9 cellular contexts compared by ENCODE assay signal in the genomic region with DNA sequence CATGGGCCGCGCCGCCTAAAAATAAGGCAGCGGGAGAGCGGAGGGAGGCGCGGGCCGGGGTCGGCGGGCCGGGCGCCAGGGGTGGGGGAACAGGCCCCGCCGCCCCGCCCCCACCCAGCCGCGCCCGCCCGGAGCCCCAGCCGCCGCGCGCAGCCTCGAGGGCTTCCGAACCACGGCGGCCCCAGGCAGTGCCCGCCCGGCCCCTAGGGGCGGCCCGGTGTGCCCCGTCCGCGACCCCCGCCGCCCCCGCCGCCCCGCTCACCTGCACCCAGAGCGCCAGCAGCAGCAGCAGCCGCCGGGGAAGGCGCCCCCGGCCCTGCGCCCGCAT. TPM values are rescaled to one million over a fixed set of nuclear protein-coding genes. Genes with fewer than 3 reads are reported as not detected.
DNase-seq lines count a peak whose midpoint lies in the region; ATAC-seq, FAIRE-seq and TF ChIP-seq lines count a peak whose summit lies in the region.
"Had no signal": no experiment of that assay in that cellular context is flagged by ENCODE, and none has a peak within 500 bp of the region (broad histone marks: within the 10 kb centered on the region; RNA-seq: fewer than 3 reads in every experiment).

No MANE protein-coding gene starts in this region.

- H3K9me3 ChIP-seq in ascending aorta: no peaks in the 10 kb centered on the region
- H3K9me3 ChIP-seq in HepG2 (ENCODE audit: low read length): no peaks in the 10 kb centered on the region
- no peaks in the 10 kb centered on the region for H3K9me3 ChIP-seq in thymus (ENCODE audit: control insufficient read depth)

- ATAC-seq in HepG2: no peak
- ATAC-seq in HG03342 (IDR thresholded peaks at IDR 0.05; ENCODE audit: unreplicated experiment): no peak
- no peak for ATAC-seq in activated CD8-positive, alpha-beta memory T cell treated with anti-CD3 and anti-CD28 coated beads, Interleukin-2, amount 10 ng/mL, durations not matched to agents 7 days and 5 days
- ATAC-seq in HG03025 (IDR thresholded peaks at IDR 0.05; ENCODE audit: low FRiP score, unreplicated experiment): no peak

- H3K4me1 ChIP-seq in ascending aorta (peaks cover 7 to 26% of the 10 kb centered on the region in 2 donors), HepG2 (ENCODE audit: insufficient read depth, low read length) (no peaks in the 10 kb centered on the region), thymus (ENCODE audit: control insufficient read depth, insufficient read depth, low read length) (no peaks in the 10 kb centered on the region)

- H3K79me2 ChIP-seq in HepG2 (ENCODE audit: insufficient read depth, low read length): no peaks in the 10 kb centered on the region

- H3K4me2 ChIP-seq in HepG2 (ENCODE audit: low read depth, low read length): peak overlapping the region; percentile 53; the same call in 1 of the 2 replicates

- H3K4me1 Mint-ChIP-seq in activated naive CD4-positive, alpha-beta T cell treated with anti-CD3 and anti-CD28 coated beads for 36 hours (ENCODE audit: low read depth): peaks cover 15% of the 10 kb centered on the region
- H3K4me1 Mint-ChIP-seq in activated CD8-positive, alpha-beta memory T cell treated with anti-CD3 and anti-CD28 coated beads, Interleukin-2, amount 10 ng/mL, durations not matched to agents 7 days and 5 days: peaks cover 5% of the 10 kb centered on the region

- no peak for TF ChIP-seq POLR2A in HepG2 (IDR thresholded peaks at IDR 0.05; ENCODE audit: insufficient read depth in 1 of 2, low read depth in 2 of 2, low read length in 2 of 2)

- no peak overlapping the region for H3K9ac ChIP-seq in HepG2 (ENCODE audit: insufficient read depth, low read depth, low read length)

- POLR2A ChIA-PET in HepG2 (lab: Yijun Ruan, JAX): no interaction called here

- no peak for TF ChIP-seq RAD21 in HepG2 (CRISPR knock-in tag; IDR thresholded peaks at IDR 0.05)

- BruUV-seq in HepG2 (replicated peaks; lab: Mats Ljungman, UMichigan): no TSS peak

- H2AFZ ChIP-seq in HepG2 (ENCODE audit: low read length): no peak overlapping the region

- H3K27me3 Mint-ChIP-seq in activated naive CD4-positive, alpha-beta T cell treated with anti-CD3 and anti-CD28 coated beads for 36 hours (ENCODE audit: low read depth): peaks cover 12% of the 10 kb centered on the region
- H3K27me3 Mint-ChIP-seq in activated CD8-positive, alpha-beta memory T cell treated with anti-CD3 and anti-CD28 coated beads, Interleukin-2, amount 10 ng/mL, durations not matched to agents 7 days and 5 days: peaks cover 25% of the 10 kb centered on the region

- H3K27ac ChIP-seq in ascending aorta (no peak overlapping the region), HepG2 (ENCODE audit: extremely low read length, insufficient read depth, low read length) (no peak overlapping the region), thymus (ENCODE audit: low read depth) (peak overlapping the region; percentile 15)

- TF ChIP-seq CTCF in ascending aorta (IDR thresholded peaks at IDR 0.05) (no peak), HepG2 (CRISPR knock-in tag; IDR thresholded peaks at IDR 0.05) (no peak)

- no CpG with 5 or more reads among the region's 46 CpGs for WGBS in HepG2 (ENCODE audit: low lambda C conversion rate)
- WGBS in thymus: 2% methylated on average over 45 of the region's 46 CpGs

- CTCF ChIA-PET in activated naive CD4-positive, alpha-beta T cell treated with anti-CD3 and anti-CD28 coated beads for 36 hours (lab: Charles Lee): interaction anchor here (1.0 kb wide), 1 partner anchor 8 kb away, joined by 3 read pairs; no protein-coding TSS in a partner anchor
- CTCF ChIA-PET in HepG2 (lab: Yijun Ruan, JAX; ENCODE audit: low intra/inter-chr PET ratio, low total read pairs): no interaction called here
- CTCF ChIA-PET in activated CD8-positive, alpha-beta memory T cell treated with anti-CD3 and anti-CD28 coated beads, Interleukin-2, amount 10 ng/mL, durations not matched to agents 7 days and 5 days (lab: Charles Lee): interaction anchor here (0.7 to 1.6 kb wide), 3 partner anchors 122 to 184 kb away, joined by 3 to 4 read pairs (median 3); partner anchors contain the start of gene BRF1

- H3K36me3 Mint-ChIP-seq in activated naive CD4-positive, alpha-beta T cell treated with anti-CD3 and anti-CD28 coated beads for 36 hours (ENCODE audit: low read depth): no peaks in the 10 kb centered on the region
- H3K36me3 Mint-ChIP-seq in activated CD8-positive, alpha-beta memory T cell treated with anti-CD3 and anti-CD28 coated beads, Interleukin-2, amount 10 ng/mL, durations not matched to agents 7 days and 5 days: no peaks in the 10 kb centered on the region

- no peak overlapping the region for H3K27ac Mint-ChIP-seq in activated naive CD4-positive, alpha-beta T cell treated with anti-CD3 and anti-CD28 coated beads for 36 hours
- H3K27ac Mint-ChIP-seq in activated CD8-positive, alpha-beta memory T cell treated with anti-CD3 and anti-CD28 coated beads, Interleukin-2, amount 10 ng/mL, durations not matched to agents 7 days and 5 days: no peak overlapping the region

- H3K27me3 ChIP-seq in ascending aorta: no peaks in the 10 kb centered on the region
- H3K27me3 ChIP-seq in HepG2 (ENCODE audit: control insufficient read depth in 1 of 2, insufficient read depth in 2 of 2, low read length in 2 of 2): peaks cover 28 to 87% of the 10 kb centered on the region in 2 experiments
- H3K27me3 ChIP-seq in thymus (ENCODE audit: control insufficient read depth, insufficient read depth): peaks cover 52% of the 10 kb centered on the region

- no peak for TF ChIP-seq EP300 in HepG2 (IDR thresholded peaks at IDR 0.05; ENCODE audit: low read depth in 2 of 2, low read length in 2 of 2)
- no peak for TF ChIP-seq EP300 in HepG2 (CRISPR knock-in tag; IDR thresholded peaks at IDR 0.05; ENCODE audit: borderline replicate concordance)

- in situ Hi-C loops in HepG2 (cut with HindIII; ENCODE audit: extremely low pct_ligation_motif_present, low pct_unique_long_range_greater_than_20kb): no loop called here

- FAIRE-seq in HepG2 (lab: Jason Lieb, UNC): no peak

- intact Hi-C loops in activated naive CD4-positive, alpha-beta T cell treated with anti-CD3 and anti-CD28 coated beads for 36 hours (cut with micrococcal nuclease): loop anchor here (5.0 kb wide), 1 partner anchor 76 kb away; no protein-coding TSS in a partner anchor
- intact Hi-C loops in ascending aorta (cut with DNase I) (loop anchor here (10.0 kb wide), 1 partner anchor 1283 kb away; no protein-coding TSS in a partner anchor), HepG2 (cut with micrococcal nuclease; ENCODE audit: unreplicated experiment) (no loop called here)

- H3K9me3 Mint-ChIP-seq in activated naive CD4-positive, alpha-beta T cell treated with anti-CD3 and anti-CD28 coated beads for 36 hours: no peaks in the 10 kb centered on the region
- H3K9me3 Mint-ChIP-seq in activated CD8-positive, alpha-beta memory T cell treated with anti-CD3 and anti-CD28 coated beads, Interleukin-2, amount 10 ng/mL, durations not matched to agents 7 days and 5 days (ENCODE audit: low read depth): no peaks in the 10 kb centered on the region
- H3K9me3 Mint-ChIP-seq: neural crest cell had no signal

- H3K4me3 Mint-ChIP-seq in activated naive CD4-positive, alpha-beta T cell treated with anti-CD3 and anti-CD28 coated beads for 36 hours: peak overlapping the region; percentile 58
- no peak overlapping the region for H3K4me3 Mint-ChIP-seq in activated CD8-positive, alpha-beta memory T cell treated with anti-CD3 and anti-CD28 coated beads, Interleukin-2, amount 10 ng/mL, durations not matched to agents 7 days and 5 days
- H3K4me3 Mint-ChIP-seq: neural crest cell had no signal

- no peaks in the 10 kb centered on the region; the same call in 1 of the 2 replicates for H4K20me1 ChIP-seq in HepG2 (ENCODE audit: insufficient read depth, low read length)

- H3K36me3 ChIP-seq in ascending aorta (no peaks in the 10 kb centered on the region), HepG2 (replicated peaks in 1 of 2; ENCODE audit: control insufficient read depth in 1 of 2, insufficient read depth in 2 of 2, low read length in 2 of 2) (no peaks in the 10 kb centered on the region), thymus (ENCODE audit: control insufficient read depth, insufficient read depth) (no peaks in the 10 kb centered on the region)

- DNase-seq in activated naive CD4-positive, alpha-beta T cell treated with anti-CD3 and anti-CD28 coated beads for 36 hours: no peak
- DNase-seq in activated naive CD4-positive, alpha-beta T cell treated with anti-CD3 and anti-CD28 coated beads, Interleukin-2, amount 50 U/mL, for 16 hours: no peak
- no peak for DNase-seq in ascending aorta (ENCODE audit: low spot score in 2 of 2)
- no peak for DNase-seq in HepG2 (ENCODE audit: low spot score)
- DNase-seq in activated CD8-positive, alpha-beta memory T cell treated with anti-CD3 and anti-CD28 coated beads, Interleukin-2, amount 10 ng/mL, durations not matched to agents 7 days and 5 days: no peak

- H3K4me3 ChIP-seq in ascending aorta (peak overlapping the region; percentile 54 to 56), HepG2 (replicated peaks in 1 of 3; ENCODE audit: insufficient read depth in 1 of 3, low read depth in 2 of 3, low read length in 3 of 3) (peak overlapping the region in 1 of 3 experiments; percentile 58; a peak in 2 of 6 replicates), thymus (ENCODE audit: low read length) (peak overlapping the region; percentile 56)

RNA-seq across cellular contexts. Expression of gene JAG2, which starts 0.5 kb away (rescaled TPM):
- 1 to 10 TPM; 2.9 to 3.6 TPM for total RNA-seq in activated naive CD4-positive, alpha-beta T cell treated with anti-CD3 and anti-CD28 coated beads for 36 hours
- total RNA-seq in ascending aorta (35.5 TPM), HepG2 (2016; rRNA removed; fragmentation: Illumina TruSeq; extraction: Trizol) (0.04 TPM in 1 of 2 replicates, not detected in the other)
- not detected in 2 replicates for total RNA-seq in HepG2 (2016; cell fraction: cytosol; rRNA removed; fragmentation: Illumina TruSeq; extraction: Trizol; ENCODE audit: low read depth)
- total RNA-seq in HepG2 (2016; cell fraction: insoluble cytoplasmic fraction; rRNA removed; fragmentation: Illumina TruSeq; extraction: Trizol): not detected in 2 replicates
- not detected in 2 replicates for total RNA-seq in HepG2 (2016; cell fraction: membrane; rRNA removed; fragmentation: Illumina TruSeq; extraction: Trizol)
- total RNA-seq in HepG2 (2016; cell fraction: nucleus; rRNA removed; fragmentation: Illumina TruSeq; extraction: Trizol): not detected in 2 replicates
- polyA plus RNA-seq in HepG2 (2011; rRNA removed) (0.16 and 0.22 TPM in 2 replicates), thymus (40.8 TPM)
- 0.04 and 0.10 TPM in 2 replicates for polyA plus RNA-seq in HepG2 (2011; cell fraction: cytosol; rRNA removed)
- polyA plus RNA-seq in HepG2 (2011; cell fraction: nucleus; rRNA removed): 1.3 and 3.3 TPM in 2 replicates
- polyA plus RNA-seq in HepG2 (2012): 0.16 TPM in 1 of 2 replicates, not detected in the other
- polyA plus RNA-seq in HepG2 (2016; cell fraction: cytosol; fragmentation: Illumina TruSeq; extraction: Trizol; ENCODE audit: low read depth): not detected in 2 replicates
- polyA plus RNA-seq in HepG2 (2016; cell fraction: insoluble cytoplasmic fraction; fragmentation: Illumina TruSeq; extraction: Trizol; ENCODE audit: low read depth): not detected in 2 replicates
- not detected in 2 replicates for polyA plus RNA-seq in HepG2 (2016; cell fraction: membrane; fragmentation: Illumina TruSeq; extraction: Trizol; ENCODE audit: low read depth)
- polyA plus RNA-seq in HepG2 (2016; cell fraction: nucleus; fragmentation: Illumina TruSeq; extraction: Trizol; ENCODE audit: insufficient read depth, low read depth): not detected in 2 replicates
- polyA minus RNA-seq in HepG2 (2011; rRNA and poly(A)+ RNA removed; ENCODE audit: low replicate concordance): 0.36 and 6.6 TPM in 2 replicates
- polyA minus RNA-seq in HepG2 (2011; cell fraction: cytosol; rRNA and poly(A)+ RNA removed): 0.44 TPM in 1 of 2 replicates, not detected in the other
- polyA minus RNA-seq in HepG2 (2011; cell fraction: nucleus; rRNA and poly(A)+ RNA removed): 0.13 TPM in 1 of 2 replicates, not detected in the other
- 1 to 10 TPM in 1 of 2 experiments, under 1 TPM in 1; 0.76 to 3.2 TPM for total RNA-seq in activated CD8-positive, alpha-beta memory T cell treated with anti-CD3 and anti-CD28 coated beads, Interleukin-2, amount 10 ng/mL, durations not matched to agents 7 days and 5 days

RNA-seq across cellular contexts. Expression of gene NUDT14, which starts 13.1 kb away (rescaled TPM):
- total RNA-seq in activated naive CD4-positive, alpha-beta T cell treated with anti-CD3 and anti-CD28 coated beads for 36 hours: 10 to 100 TPM; 12.0 to 15.8 TPM
- 1.5 TPM for total RNA-seq in ascending aorta
- total RNA-seq in HepG2 (2016; rRNA removed; fragmentation: Illumina TruSeq; extraction: Trizol): 4.0 and 5.8 TPM in 2 replicates
- total RNA-seq in HepG2 (2016; cell fraction: cytosol; rRNA removed; fragmentation: Illumina TruSeq; extraction: Trizol; ENCODE audit: low read depth): 9.0 and 9.9 TPM in 2 replicates
- 4.4 and 5.8 TPM in 2 replicates for total RNA-seq in HepG2 (2016; cell fraction: insoluble cytoplasmic fraction; rRNA removed; fragmentation: Illumina TruSeq; extraction: Trizol)
- total RNA-seq in HepG2 (2016; cell fraction: membrane; rRNA removed; fragmentation: Illumina TruSeq; extraction: Trizol): 7.1 and 10.6 TPM in 2 replicates
- 2.4 and 2.7 TPM in 2 replicates for total RNA-seq in HepG2 (2016; cell fraction: nucleus; rRNA removed; fragmentation: Illumina TruSeq; extraction: Trizol)
- 6.1 and 6.7 TPM in 2 replicates for polyA plus RNA-seq in HepG2 (2011; rRNA removed)
- 5.7 and 9.2 TPM in 2 replicates for polyA plus RNA-seq in HepG2 (2011; cell fraction: cytosol; rRNA removed)
- 5.6 and 6.5 TPM in 2 replicates for polyA plus RNA-seq in HepG2 (2011; cell fraction: nucleus; rRNA removed)
- 4.5 and 5.4 TPM in 2 replicates for polyA plus RNA-seq in HepG2 (2012)
- polyA plus RNA-seq in HepG2 (2016; cell fraction: cytosol; fragmentation: Illumina TruSeq; extraction: Trizol; ENCODE audit: low read depth): 11.3 and 13.8 TPM in 2 replicates
- 4.0 and 5.1 TPM in 2 replicates for polyA plus RNA-seq in HepG2 (2016; cell fraction: insoluble cytoplasmic fraction; fragmentation: Illumina TruSeq; extraction: Trizol; ENCODE audit: low read depth)
- polyA plus RNA-seq in HepG2 (2016; cell fraction: membrane; fragmentation: Illumina TruSeq; extraction: Trizol; ENCODE audit: low read depth): 7.8 and 10.1 TPM in 2 replicates
- polyA plus RNA-seq in HepG2 (2016; cell fraction: nucleus; fragmentation: Illumina TruSeq; extraction: Trizol; ENCODE audit: insufficient read depth, low read depth): 5.5 and 5.6 TPM in 2 replicates
- 3.5 and 4.3 TPM in 2 replicates for polyA minus RNA-seq in HepG2 (2011; rRNA and poly(A)+ RNA removed; ENCODE audit: low replicate concordance)
- 1.3 and 3.4 TPM in 2 replicates for polyA minus RNA-seq in HepG2 (2011; cell fraction: cytosol; rRNA and poly(A)+ RNA removed)
- 1.3 and 1.9 TPM in 2 replicates for polyA minus RNA-seq in HepG2 (2011; cell fraction: nucleus; rRNA and poly(A)+ RNA removed)
- 17.2 TPM for polyA plus RNA-seq in thymus
- 10 to 100 TPM; 16.2 to 20.9 TPM for total RNA-seq in activated CD8-positive, alpha-beta memory T cell treated with anti-CD3 and anti-CD28 coated beads, Interleukin-2, amount 10 ng/mL, durations not matched to agents 7 days and 5 days
